2 cellular contexts compared by ENCODE assay signal in the genomic region with DNA sequence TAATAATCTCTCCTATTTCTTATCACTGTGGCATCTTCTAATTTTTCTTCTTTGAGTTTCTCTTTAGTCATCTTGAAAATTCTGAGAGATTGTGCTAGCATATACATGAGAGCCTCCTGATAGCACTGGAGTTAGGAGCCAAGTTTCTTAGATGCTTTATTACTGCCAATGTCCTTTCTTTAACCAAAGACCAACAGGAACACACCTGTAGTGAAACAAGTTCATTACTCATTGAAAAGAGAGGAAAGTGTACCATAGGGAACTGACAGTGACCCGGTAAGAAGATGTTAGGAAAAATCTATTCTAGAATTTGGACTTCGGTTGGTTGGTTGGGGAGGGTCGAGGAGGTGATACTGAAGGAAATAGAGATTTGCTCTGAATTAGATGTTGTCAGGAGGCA.
TF ChIP-seq lines count a peak whose summit lies in the region.

No MANE protein-coding gene starts in this region.

TF ChIP-seq in A549, 52 proteins besides CTCF, POLR2A, EP300 and RAD21:
- TF ChIP-seq RFX5 (IDR thresholded peaks at IDR 0.05), result no peak
- TF ChIP-seq HOXB13 (CRISPR knock-in tag; IDR thresholded peaks at IDR 0.05; ENCODE audit: low read depth), result no peak
- TF ChIP-seq, protein P1, sequence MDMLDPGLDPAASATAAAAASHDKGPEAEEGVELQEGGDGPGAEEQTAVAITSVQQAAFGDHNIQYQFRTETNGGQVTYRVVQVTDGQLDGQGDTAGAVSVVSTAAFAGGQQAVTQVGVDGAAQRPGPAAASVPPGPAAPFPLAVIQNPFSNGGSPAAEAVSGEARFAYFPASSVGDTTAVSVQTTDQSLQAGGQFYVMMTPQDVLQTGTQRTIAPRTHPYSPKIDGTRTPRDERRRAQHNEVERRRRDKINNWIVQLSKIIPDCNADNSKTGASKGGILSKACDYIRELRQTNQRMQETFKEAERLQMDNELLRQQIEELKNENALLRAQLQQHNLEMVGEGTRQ (IDR thresholded peaks at IDR 0.05), result no peak
- TF ChIP-seq JUN (IDR thresholded peaks at IDR 0.05), result no peak
- TF ChIP-seq ZC3H11A (IDR thresholded peaks at IDR 0.05), result no peak
- no peak for TF ChIP-seq RNF2 (IDR thresholded peaks at IDR 0.05; ENCODE audit: borderline replicate concordance, low read depth)
- TF ChIP-seq NR3C1 (IDR thresholded peaks at IDR 0.05), result no peak
- TF ChIP-seq, protein P2, sequence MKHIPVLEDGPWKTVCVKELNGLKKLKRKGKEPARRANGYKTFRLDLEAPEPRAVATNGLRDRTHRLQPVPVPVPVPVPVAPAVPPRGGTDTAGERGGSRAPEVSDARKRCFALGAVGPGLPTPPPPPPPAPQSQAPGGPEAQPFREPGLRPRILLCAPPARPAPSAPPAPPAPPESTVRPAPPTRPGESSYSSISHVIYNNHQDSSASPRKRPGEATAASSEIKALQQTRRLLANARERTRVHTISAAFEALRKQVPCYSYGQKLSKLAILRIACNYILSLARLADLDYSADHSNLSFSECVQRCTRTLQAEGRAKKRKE (CRISPR knock-in tag; IDR thresholded peaks at IDR 0.05; ENCODE audit: low read depth), result no peak
- TF ChIP-seq KDM1A (IDR thresholded peaks at IDR 0.05; ENCODE audit: low read depth), result no peak

TF ChIP-seq in HCT116, 20 proteins besides CTCF, POLR2A, EP300 and RAD21:
- TF ChIP-seq ELF1 (IDR thresholded peaks at IDR 0.05; ENCODE audit: borderline replicate concordance, low read depth) (no peak), EZH2 (IDR thresholded peaks at IDR 0.05) (no peak), EZH2phosphoT487 (IDR thresholded peaks at IDR 0.05; ENCODE audit: borderline replicate concordance) (no peak), YY1 (IDR thresholded peaks at IDR 0.05; ENCODE audit: extremely low read depth, insufficient replicate concordance, low read depth, low read length) (no peak), POLR2AphosphoS5 (IDR thresholded peaks at IDR 0.05; ENCODE audit: low read depth, low read length) (no peak), SIN3A (IDR thresholded peaks at IDR 0.05; ENCODE audit: low read depth) (no peak), CEBPB (IDR thresholded peaks at IDR 0.05; ENCODE audit: low read depth) (no peak)
TF ChIP-seq in HCT116: peak in this region for 0.
